In genomic region chr12:77946541-77947021, GRCh38 we compare ENCODE assay signal across 24 cellular contexts.
A peak's percentile ranks its signal among the peaks of the same experiment; 100 is the strongest.
DNase-seq lines count a peak whose midpoint lies in the region; ATAC-seq, FAIRE-seq and TF ChIP-seq lines count a peak whose summit lies in the region.
"Had no signal": no experiment of that assay in that cellular context is flagged by ENCODE, and none has a peak within 500 bp of the region (broad histone marks: within the 10 kb centered on the region; RNA-seq: fewer than 3 reads in every experiment).

No MANE protein-coding gene starts in this region.

- H3K27ac ChIP-seq in A549 (peak overlapping the region; percentile 42 to 71; a peak in 4 of 6 replicates), GM23248 (peak overlapping the region; percentile 43), mammary epithelial cell (ENCODE audit: insufficient read depth, low read depth, low read length) (no peak overlapping the region), upper lobe of left lung (no peak overlapping the region)

- in situ Hi-C loops in GM23248 (cut with MboI) = no loop called here
- in situ Hi-C loops in mammary epithelial cell (cut with MboI; ENCODE audit: low sequenced_read_pairs in 2 of 2) = no loop called here

- H3K79me2 ChIP-seq in GM23248 (ENCODE audit: insufficient read depth) = peaks cover 83% of the 10 kb centered on the region
- H3K79me2 ChIP-seq in mammary epithelial cell (ENCODE audit: insufficient read depth, low read length) = peaks cover 34% of the 10 kb centered on the region

- peak; percentile 74 for FAIRE-seq in A549 (lab: Jason Lieb, UNC)
- FAIRE-seq: A204.1 had no signal

- H2AFZ ChIP-seq in GM23248 (no peak overlapping the region), mammary epithelial cell (ENCODE audit: low read depth, low read length) (no peak overlapping the region)

- peaks cover 36% of the 10 kb centered on the region for H3K4me1 ChIP-seq in A549
- peaks cover 54% of the 10 kb centered on the region for H3K4me1 ChIP-seq in GM23248 (ENCODE audit: insufficient read depth)
- H3K4me1 ChIP-seq in mammary epithelial cell (ENCODE audit: insufficient read depth, low read length) = peaks cover 26% of the 10 kb centered on the region
- H3K4me1 ChIP-seq in upper lobe of left lung = peaks cover 0 to 2% (median 2%) of the 10 kb centered on the region in 4 donors

- no peak overlapping the region for H3K9ac ChIP-seq in GM23248
- H3K9ac ChIP-seq in mammary epithelial cell (ENCODE audit: insufficient read depth, low read length) = no peak overlapping the region

- ATAC-seq in A549 = peak in 1 of 2 experiments; percentile 36; a peak in 2 of 6 replicates
- no peak for ATAC-seq in upper lobe of left lung (ENCODE audit: low FRiP score in 2 of 2)
- ATAC-seq: activated CD8-positive, alpha-beta T cell treated with anti-CD3 and anti-CD28 coated beads for 36 hours; activated T-cell treated with anti-CD3 and anti-CD28 coated beads, Interleukin-2, amount 50 U/mL, for 4 hours; stimulated activated memory B cell treated with anti-CD40 and anti-IgM and Interleukin-4, amounts not matched to agents 10 μg/mL and 1 μg/mL and 100 μg/mL, for 72 hours had no signal

- H3K9me2 ChIP-seq in GM23248 (ENCODE audit: insufficient read depth) = no peaks in the 10 kb centered on the region

- TF ChIP-seq POLR2A in A549 (IDR thresholded peaks at IDR 0.05; ENCODE audit: low read length) (no peak), upper lobe of left lung (IDR thresholded peaks at IDR 0.05) (no peak)

- peaks cover 51% of the 10 kb centered on the region for H3F3A ChIP-seq in GM23248 (ENCODE audit: insufficient read depth)

- dilution Hi-C loops in mammary epithelial cell (cut with HindIII; ENCODE audit: low sequenced_read_pairs) = no loop called here

- H3K36me3 ChIP-seq in GM23248 (ENCODE audit: low read depth) (peaks cover 30% of the 10 kb centered on the region), mammary epithelial cell (ENCODE audit: insufficient read depth, low read length) (peaks cover 2% of the 10 kb centered on the region), upper lobe of left lung (no peaks in the 10 kb centered on the region)
- H3K36me3 ChIP-seq: HAP-1 had no signal

- H3K4me2 ChIP-seq in A549 (peak overlapping the region; percentile 69), GM23248 (ENCODE audit: unreplicated experiment) (peak overlapping the region; percentile 75), mammary epithelial cell (ENCODE audit: insufficient read depth, low read depth, low read length) (peak overlapping the region; percentile 41)

- no peak overlapping the region for H3K27ac Mint-ChIP-seq in activated naive CD8-positive, alpha-beta T cell treated with anti-CD3 and anti-CD28 coated beads for 36 hours
- H3K27ac Mint-ChIP-seq: activated CD8-positive, alpha-beta T cell treated with anti-CD3 and anti-CD28 coated beads for 36 hours; activated naive CD8-positive, alpha-beta T cell treated with anti-CD3 and anti-CD28 coated beads, Interleukin-2, amount 10 ng/mL, durations not matched to agents 7 days and 5 days; CD8-positive, alpha-beta memory T cell; stimulated activated memory B cell treated with anti-CD40 and anti-IgM and Interleukin-4, amounts not matched to agents 10 μg/mL and 1 μg/mL and 100 μg/mL, for 72 hours had no signal

- no peaks in the 10 kb centered on the region for H3K27me3 Mint-ChIP-seq in activated naive CD8-positive, alpha-beta T cell treated with anti-CD3 and anti-CD28 coated beads for 36 hours
- H3K27me3 Mint-ChIP-seq: activated CD8-positive, alpha-beta T cell treated with anti-CD3 and anti-CD28 coated beads for 36 hours; activated naive CD8-positive, alpha-beta T cell treated with anti-CD3 and anti-CD28 coated beads, Interleukin-2, amount 10 ng/mL, durations not matched to agents 7 days and 5 days; central memory CD8-positive, alpha-beta T cell had no signal

- POLR2A ChIA-PET in A549 (lab: Yijun Ruan, JAX) = no interaction called here

- no peaks in the 10 kb centered on the region for H3K4me1 Mint-ChIP-seq in activated naive CD8-positive, alpha-beta T cell treated with anti-CD3 and anti-CD28 coated beads for 36 hours
- H3K4me1 Mint-ChIP-seq: activated naive CD8-positive, alpha-beta T cell treated with anti-CD3 and anti-CD28 coated beads, Interleukin-2, amount 10 ng/mL, durations not matched to agents 7 days and 5 days; CD8-positive, alpha-beta memory T cell; central memory CD8-positive, alpha-beta T cell; stimulated activated memory B cell treated with anti-CD40 and anti-IgM and Interleukin-4, amounts not matched to agents 10 μg/mL and 1 μg/mL and 100 μg/mL, for 72 hours had no signal

- H4K20me1 ChIP-seq in GM23248 (ENCODE audit: insufficient read depth) (no peaks in the 10 kb centered on the region), mammary epithelial cell (ENCODE audit: insufficient read depth, low read length) (no peaks in the 10 kb centered on the region)

- H3K9me3 Mint-ChIP-seq in activated naive CD8-positive, alpha-beta T cell treated with anti-CD3 and anti-CD28 coated beads for 36 hours = peaks cover 2% of the 10 kb centered on the region
- H3K9me3 Mint-ChIP-seq: activated naive CD8-positive, alpha-beta T cell treated with anti-CD3 and anti-CD28 coated beads, Interleukin-2, amount 10 ng/mL, durations not matched to agents 7 days and 5 days; stimulated activated memory B cell treated with anti-CD40 and anti-IgM and Interleukin-4, amounts not matched to agents 10 μg/mL and 1 μg/mL and 100 μg/mL, for 72 hours had no signal

- no peaks in the 10 kb centered on the region for H3K27me3 ChIP-seq in GM23248 (replicated peaks; ENCODE audit: insufficient read depth)
- no peaks in the 10 kb centered on the region for H3K27me3 ChIP-seq in mammary epithelial cell (ENCODE audit: insufficient read depth, low read length)
- no peaks in the 10 kb centered on the region for H3K27me3 ChIP-seq in upper lobe of left lung

- no TSS peak for BruUV-seq in mammary epithelial cell (replicated peaks; lab: Mats Ljungman, UMichigan)

- 76% methylated on average over 1 of the region's 1 CpG for WGBS in A549 (ENCODE audit: missing lambda C conversion rate)
- 26 to 47% methylated on average over 1 of the region's 1 CpG for WGBS in GM23248 (ENCODE audit: low coverage in 1 of 2, low lambda C conversion rate in 2 of 2, missing lambda C conversion rate in 2 of 2), 2 experiments
- WGBS in mammary epithelial cell (ENCODE audit: low coverage, missing lambda C conversion rate) = 96% methylated on average over 1 of the region's 1 CpG
- WGBS in upper lobe of left lung, 2 donors = 85 to 91% methylated on average over 1 of the region's 1 CpG

- H3K9me3 ChIP-seq in A549 (no peaks in the 10 kb centered on the region), GM23248 (ENCODE audit: low read depth) (no peaks in the 10 kb centered on the region), mammary epithelial cell (replicated peaks; ENCODE audit: insufficient read depth, low read length) (no peaks in the 10 kb centered on the region), upper lobe of left lung (no peaks in the 10 kb centered on the region)
- H3K9me3 ChIP-seq: HAP-1 had no signal

- CTCF ChIA-PET in A549 (lab: Yijun Ruan, JAX) = interaction anchor here (0.7 kb wide), 1 partner anchor 23 kb away, joined by 3 read pairs; no protein-coding TSS in a partner anchor
- CTCF ChIA-PET in mammary epithelial cell (lab: Charles Lee; ENCODE audit: low non-redundant PET) = no interaction called here

- DNase-seq in A549 (ENCODE audit: low read depth in 1 of 2, low spot score in 1 of 2) (no peak), GM23248 (peak; percentile 58), mammary epithelial cell (peak; percentile 10), iris pigment epithelial cell (ENCODE audit: low read depth) (peak; percentile 62), upper lobe of left lung (no peak), T-helper 1 cell (no peak)
- DNase-seq in activated naive CD8-positive, alpha-beta T cell treated with anti-CD3 and anti-CD28 coated beads for 36 hours = no peak
- no peak for DNase-seq in activated CD8-positive, alpha-beta memory T cell treated with anti-CD3 and anti-CD28 coated beads, Interleukin-2, amount 50 U/mL, for 4 hours
- DNase-seq: activated CD4-positive, CD25-positive, alpha-beta regulatory T cell; activated CD8-positive, alpha-beta T cell treated with anti-CD3 and anti-CD28 coated beads for 36 hours; activated naive CD8-positive, alpha-beta T cell treated with anti-CD3 and anti-CD28 coated beads, Interleukin-2, amount 10 ng/mL, durations not matched to agents 7 days and 5 days; activated T-cell treated with anti-CD3 and anti-CD28 coated beads, Interleukin-2, amount 50 U/mL, for 4 hours; CD8-positive, alpha-beta memory T cell; DMS79; effector CD8-positive, alpha-beta T cell; hypothalamus; KBM-7; midbrain; NCI-H1048; NCI-H524 treated with DMSO at 0.1 percent for 48 hours had no signal

- no peak for TF ChIP-seq EP300 in A549 (IDR thresholded peaks at IDR 0.05)
- no peak for TF ChIP-seq EP300 in upper lobe of left lung (IDR thresholded peaks at IDR 0.05)

- H3K4me3 ChIP-seq in A549 (no peak overlapping the region; the same call in 2 of the 3 replicates), GM23248 (peak overlapping the region; percentile 47), mammary epithelial cell (replicated peaks in 1 of 3; ENCODE audit: insufficient read depth in 1 of 3, low read depth in 2 of 3, low read length in 3 of 3) (no peak overlapping the region), upper lobe of left lung (no peak overlapping the region)
- H3K4me3 ChIP-seq: HAP-1 had no signal

- TF ChIP-seq RAD21 in A549 (conservative IDR thresholded peaks at IDR 0.05 in 1 of 2, IDR thresholded peaks at IDR 0.05 in 1 of 2) = no peak

- no peak for TF ChIP-seq CTCF in A549 (IDR thresholded peaks at IDR 0.05)
- TF ChIP-seq CTCF in mammary epithelial cell (conservative IDR thresholded peaks at IDR 0.05 in 1 of 2, IDR thresholded peaks at IDR 0.05 in 1 of 2; ENCODE audit: extremely low read depth in 1 of 2, insufficient read depth in 1 of 2, low read depth in 1 of 2, low read length in 2 of 2) = no peak
- no peak for TF ChIP-seq CTCF in upper lobe of left lung (IDR thresholded peaks at IDR 0.05)

- intact Hi-C loops in mammary epithelial cell (cut with micrococcal nuclease) = no loop called here

- H3K36me3 Mint-ChIP-seq in activated naive CD8-positive, alpha-beta T cell treated with anti-CD3 and anti-CD28 coated beads for 36 hours = no peaks in the 10 kb centered on the region
- H3K36me3 Mint-ChIP-seq: activated naive CD8-positive, alpha-beta T cell treated with anti-CD3 and anti-CD28 coated beads, Interleukin-2, amount 10 ng/mL, durations not matched to agents 7 days and 5 days; CD8-positive, alpha-beta memory T cell; stimulated activated memory B cell treated with anti-CD40 and anti-IgM and Interleukin-4, amounts not matched to agents 10 μg/mL and 1 μg/mL and 100 μg/mL, for 72 hours had no signal

- H3K4me3 Mint-ChIP-seq in activated naive CD8-positive, alpha-beta T cell treated with anti-CD3 and anti-CD28 coated beads for 36 hours = no peak overlapping the region
- H3K4me3 Mint-ChIP-seq: activated CD8-positive, alpha-beta T cell treated with anti-CD3 and anti-CD28 coated beads for 36 hours; activated naive CD8-positive, alpha-beta T cell treated with anti-CD3 and anti-CD28 coated beads, Interleukin-2, amount 10 ng/mL, durations not matched to agents 7 days and 5 days; activated T-cell treated with anti-CD3 and anti-CD28 coated beads, Interleukin-2, amount 50 U/mL, for 4 hours; CD8-positive, alpha-beta memory T cell; central memory CD8-positive, alpha-beta T cell; stimulated activated memory B cell treated with anti-CD40 and anti-IgM and Interleukin-4, amounts not matched to agents 10 μg/mL and 1 μg/mL and 100 μg/mL, for 72 hours had no signal

TF ChIP-seq in A549, 52 proteins besides CTCF, POLR2A, EP300 and RAD21 (continues in another document):
- TF ChIP-seq NFE2L2 (conservative IDR thresholded peaks at IDR 0.05; ENCODE audit: low read length) = no peak

Comparison
In these comparisons a context has a peak if more than half of its experiments do, and no peak if none do; other contexts are left out.
1. DNase-seq: peak in GM23248 (single experiment), mammary epithelial cell (single experiment) and iris pigment epithelial cell (single experiment); none in A549 (0 of 2), upper lobe of left lung (0 of 2), T-helper 1 cell (0 of 5), activated naive CD8-positive, alpha-beta T cell treated with anti-CD3 and anti-CD28 coated beads for 36 hours (single experiment) and activated CD8-positive, alpha-beta memory T cell treated with anti-CD3 and anti-CD28 coated beads, Interleukin-2, amount 50 U/mL, for 4 hours (single experiment).
2. H3K27ac ChIP-seq: peak in A549 (2 of 2) and GM23248 (single experiment); none in mammary epithelial cell (single experiment) and upper lobe of left lung (0 of 4).
3. Peak in every context shown above with its lines, with median percentiles within 50 percentile points of each other: H3K4me2 ChIP-seq.